ENCODE assay signal across 8 cellular contexts in the genomic region with DNA sequence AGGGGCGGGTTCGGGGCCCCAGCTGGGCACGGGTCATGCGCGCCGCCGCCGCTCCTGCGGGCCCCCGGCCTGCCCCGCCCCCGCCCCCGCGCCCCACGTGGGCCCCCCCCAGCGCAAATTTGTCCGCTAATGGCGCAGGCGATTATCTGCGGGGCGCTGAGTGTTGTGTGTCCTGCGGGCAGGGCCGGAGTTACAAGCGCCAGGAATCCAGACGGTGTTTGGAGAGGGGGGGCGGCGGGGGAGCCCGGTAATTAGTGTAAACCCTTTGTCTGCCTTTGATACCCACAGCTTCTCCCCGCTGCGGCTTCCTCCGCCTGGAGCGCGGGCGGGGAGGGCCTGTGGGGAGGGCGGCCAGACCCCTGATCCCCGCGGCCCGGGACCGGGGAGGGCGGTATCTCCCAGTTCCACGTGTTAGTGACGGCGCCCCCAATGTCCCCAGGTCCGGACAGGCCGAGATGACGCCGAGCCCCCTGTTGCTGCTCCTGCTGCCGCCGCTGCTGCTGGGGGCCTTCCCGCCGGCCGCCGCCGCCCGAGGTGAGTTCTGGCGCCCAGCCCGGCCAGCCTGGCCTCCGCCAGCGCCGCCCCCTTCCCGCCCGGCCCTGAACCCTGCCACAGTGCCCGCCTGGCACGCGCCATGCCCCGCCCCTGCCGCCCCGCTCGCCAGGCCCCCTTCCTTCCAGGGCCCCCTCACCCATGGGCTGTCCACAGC. TPM values are rescaled to one million over a fixed set of nuclear protein-coding genes. Genes with fewer than 3 reads are reported as not detected.
DNase-seq lines count a peak whose midpoint lies in the region; ATAC-seq and TF ChIP-seq lines count a peak whose summit lies in the region.

No MANE protein-coding gene starts in this region.

- H3K27me3 ChIP-seq in HUES6 (ENCODE audit: control insufficient read depth, insufficient read depth, low read length) (peaks cover 57% of the 10 kb centered on the region), esophagus muscularis mucosa (peaks cover 0 to 16% (median under 1%) of the 10 kb centered on the region in 4 donors), trophoblast cell (ENCODE audit: insufficient read depth, low read length) (peaks cover 33% of the 10 kb centered on the region)

- H3K4me1 Mint-ChIP-seq in activated CD8-positive, alpha-beta T cell treated with anti-CD3 and anti-CD28 coated beads for 36 hours (ENCODE audit: low read depth): peaks cover 8% of the 10 kb centered on the region

- TF ChIP-seq CTCF in activated CD8-positive, alpha-beta T cell treated with anti-CD3 and anti-CD28 coated beads for 36 hours (IDR thresholded peaks at IDR 0.05): no peak
- no peak for TF ChIP-seq CTCF in esophagus muscularis mucosa (IDR thresholded peaks at IDR 0.05)

- H3K4ac ChIP-seq in trophoblast cell (ENCODE audit: low read depth, low read length): no peak overlapping the region

- H2BK5ac ChIP-seq in trophoblast cell (ENCODE audit: low read depth, low read length, poor library complexity): no peak overlapping the region

- DNase-seq in AG20443 (ENCODE audit: low spot score) (peak; percentile 56), esophagus muscularis mucosa (ENCODE audit: extremely low spot score) (no peak), trophoblast cell (peak in 1 of 2 donors; percentile 47), NCI-H1105 (lab: John Stamatoyannopoulos, UW) (no peak)
- peak; percentile 48 for DNase-seq in activated CD8-positive, alpha-beta T cell treated with anti-CD3 and anti-CD28 coated beads for 36 hours

- CTCF ChIA-PET in activated CD8-positive, alpha-beta T cell treated with anti-CD3 and anti-CD28 coated beads for 36 hours (lab: Charles Lee): no interaction called here

- H3K4me3 ChIP-seq in HUES6 (ENCODE audit: low read depth, low read length) (peak overlapping the region; percentile 60), esophagus muscularis mucosa (peak overlapping the region; percentile 66 to 78 (median 74)), trophoblast cell (ENCODE audit: low read depth, low read length) (peak overlapping the region; percentile 67)

- peak overlapping the region; percentile 32 for H3K14ac ChIP-seq in trophoblast cell (ENCODE audit: low read length)

- H4K8ac ChIP-seq in trophoblast cell (ENCODE audit: low read depth, low read length): no peak overlapping the region

- peak overlapping the region; percentile 47 for H3K4me2 ChIP-seq in trophoblast cell (ENCODE audit: low read length)

- H3K79me1 ChIP-seq in trophoblast cell (ENCODE audit: low read length): peaks cover 2% of the 10 kb centered on the region

- H2AK5ac ChIP-seq in trophoblast cell (ENCODE audit: low read length): peak overlapping the region; percentile 36

- no peak overlapping the region for H2AFZ ChIP-seq in trophoblast cell (ENCODE audit: insufficient read depth, low read length, poor library complexity)

- no peak overlapping the region for H3K27ac Mint-ChIP-seq in activated CD8-positive, alpha-beta T cell treated with anti-CD3 and anti-CD28 coated beads for 36 hours

- H4K91ac ChIP-seq in trophoblast cell (ENCODE audit: low read depth, low read length): no peak overlapping the region

- H3K4me1 ChIP-seq in HUES6 (ENCODE audit: control insufficient read depth, insufficient read depth, low read length): peaks cover 19% of the 10 kb centered on the region
- peaks cover 26 to 60% (median 48%) of the 10 kb centered on the region in 4 donors for H3K4me1 ChIP-seq in esophagus muscularis mucosa
- H3K4me1 ChIP-seq in trophoblast cell (ENCODE audit: control insufficient read depth in 1 of 2, insufficient read depth in 2 of 2, low read length in 2 of 2): peaks cover 18 to 19% of the 10 kb centered on the region in 2 experiments

- H2BK120ac ChIP-seq in trophoblast cell (ENCODE audit: insufficient read depth, low read length, poor library complexity): no peak overlapping the region

- H3K79me2 ChIP-seq in trophoblast cell (ENCODE audit: control insufficient read depth, insufficient read depth, low read length, poor library complexity): no peaks in the 10 kb centered on the region

- H3K27ac ChIP-seq in HUES6 (ENCODE audit: low read depth, low read length) (no peak overlapping the region), esophagus muscularis mucosa (replicated peaks in 1 of 4) (peak overlapping the region in 3 of 4 donors; percentile 26 to 44 (median 34)), trophoblast cell (ENCODE audit: low read depth, low read length) (no peak overlapping the region)

- peaks cover 4% of the 10 kb centered on the region for H3K36me3 Mint-ChIP-seq in activated CD8-positive, alpha-beta T cell treated with anti-CD3 and anti-CD28 coated beads for 36 hours (ENCODE audit: low read depth)

- no peak for TF ChIP-seq EP300 in esophagus muscularis mucosa (IDR thresholded peaks at IDR 0.05)

- H3K23ac ChIP-seq in trophoblast cell (ENCODE audit: low read length): no peak overlapping the region

- peak overlapping the region; percentile 52 for H3K4me3 Mint-ChIP-seq in activated CD8-positive, alpha-beta T cell treated with anti-CD3 and anti-CD28 coated beads for 36 hours

- H3K9me3 ChIP-seq in HUES6 (ENCODE audit: control insufficient read depth, insufficient read depth, low read depth, low read length) (no peaks in the 10 kb centered on the region), esophagus muscularis mucosa (no peaks in the 10 kb centered on the region), trophoblast cell (ENCODE audit: insufficient read depth, low read depth, low read length) (peaks cover 14% of the 10 kb centered on the region)

- peaks cover 17% of the 10 kb centered on the region for H3K27me3 Mint-ChIP-seq in activated CD8-positive, alpha-beta T cell treated with anti-CD3 and anti-CD28 coated beads for 36 hours

- ATAC-seq in activated CD8-positive, alpha-beta T cell treated with anti-CD3 and anti-CD28 coated beads for 36 hours: no peak
- ATAC-seq in HG02938 (IDR thresholded peaks at IDR 0.05; ENCODE audit: unreplicated experiment) (no peak), GM18867 (IDR thresholded peaks at IDR 0.05; ENCODE audit: unreplicated experiment) (no peak)

- no peak overlapping the region for H3K18ac ChIP-seq in trophoblast cell (ENCODE audit: low read length)

- H2BK12ac ChIP-seq in trophoblast cell (ENCODE audit: low read length): no peak overlapping the region

- no peaks in the 10 kb centered on the region for H3K9me3 Mint-ChIP-seq in activated CD8-positive, alpha-beta T cell treated with anti-CD3 and anti-CD28 coated beads for 36 hours

- intact Hi-C loops in activated CD8-positive, alpha-beta T cell treated with anti-CD3 and anti-CD28 coated beads for 36 hours (cut with micrococcal nuclease): no loop called here
- intact Hi-C loops in esophagus muscularis mucosa (cut with DNase I): loop anchor here (5.0 kb wide), 1 partner anchor 35 kb away; no protein-coding TSS in a partner anchor

- WGBS in esophagus muscularis mucosa: 0% methylated on average over 8 of the region's 69 CpGs
- WGBS in trophoblast cell (ENCODE audit: extremely low coverage, insufficient coverage, insufficient read length): no CpG with 5 or more reads among the region's 69 CpGs

- TF ChIP-seq POLR2A in esophagus muscularis mucosa (IDR thresholded peaks at IDR 0.05; ENCODE audit: low read depth): no peak

- no peak overlapping the region for H4K12ac ChIP-seq in trophoblast cell (ENCODE audit: low read depth, low read length)

- POLR2A ChIA-PET in activated CD8-positive, alpha-beta T cell treated with anti-CD3 and anti-CD28 coated beads for 36 hours (lab: Charles Lee): no interaction called here

- no peaks in the 10 kb centered on the region for H3K36me3 ChIP-seq in HUES6 (ENCODE audit: control insufficient read depth, insufficient read depth, low read length)
- H3K36me3 ChIP-seq in esophagus muscularis mucosa: no peaks in the 10 kb centered on the region
- H3K36me3 ChIP-seq in trophoblast cell (ENCODE audit: control insufficient read depth in 1 of 2, insufficient read depth in 2 of 2, low read length in 2 of 2): peaks cover 0 to 6% of the 10 kb centered on the region in 2 experiments

- H3K9ac ChIP-seq in HUES6 (ENCODE audit: low read length): peak overlapping the region; percentile 12
- H3K9ac ChIP-seq in trophoblast cell (ENCODE audit: low read length): no peak overlapping the region

RNA-seq across cellular contexts. Expression of a gene that starts 0.8 kb away (rescaled TPM):
- 10 to 100 TPM; 16.2 to 18.0 TPM for total RNA-seq in activated CD8-positive, alpha-beta T cell treated with anti-CD3 and anti-CD28 coated beads for 36 hours
- total RNA-seq in esophagus muscularis mucosa: 10 to 100 TPM; 22.0 to 54.2 (median 32.5) TPM
- polyA plus RNA-seq in trophoblast cell (2013): 17.6 and 18.3 TPM in 2 replicates

RNA-seq across cellular contexts. Expression of a gene that starts 19.0 kb away (rescaled TPM):
- total RNA-seq in activated CD8-positive, alpha-beta T cell treated with anti-CD3 and anti-CD28 coated beads for 36 hours: under 1 TPM in 1 of 2 experiments, not detected in 1; 0.27 TPM
- under 1 TPM in 1 of 4 donors, not detected in 3; 0.06 TPM for total RNA-seq in esophagus muscularis mucosa
- polyA plus RNA-seq in trophoblast cell (2013): 0.10 TPM in 1 of 2 replicates, not detected in the other

RNA-seq across cellular contexts. Expression of a gene that starts 25.3 kb away (rescaled TPM):
- total RNA-seq in activated CD8-positive, alpha-beta T cell treated with anti-CD3 and anti-CD28 coated beads for 36 hours: 1 to 10 TPM; 4.8 to 5.4 TPM
- total RNA-seq in esophagus muscularis mucosa: 10 to 100 TPM; 10.4 to 23.1 (median 11.5) TPM
- 2.0 and 2.2 TPM in 2 replicates for polyA plus RNA-seq in trophoblast cell (2013)

RNA-seq across cellular contexts. Expression of a gene that starts 38.8 kb away (rescaled TPM):
- total RNA-seq in activated CD8-positive, alpha-beta T cell treated with anti-CD3 and anti-CD28 coated beads for 36 hours: 10 to 100 TPM; 14.3 to 16.7 TPM
- 10 to 100 TPM in 2 of 4 donors, 1 to 10 TPM in 2; 7.5 to 11.9 (median 9.9) TPM for total RNA-seq in esophagus muscularis mucosa
- 4.2 TPM in 2 replicates for polyA plus RNA-seq in trophoblast cell (2013)

Comparison
In these comparisons a context has a peak if more than half of its experiments do, and no peak if none do; other contexts are left out.
1. DNase-seq: peak in AG20443 (single experiment) and activated CD8-positive, alpha-beta T cell treated with anti-CD3 and anti-CD28 coated beads for 36 hours (single experiment); none in esophagus muscularis mucosa (single experiment) and NCI-H1105 (single experiment).
2. H3K27ac ChIP-seq: peak in esophagus muscularis mucosa (3 of 4); none in HUES6 (single experiment) and trophoblast cell (single experiment).
3. Peak in every context shown above with its lines, with median percentiles within 50 percentile points of each other: H3K4me3 ChIP-seq.